ENCODE assay signal across 1 cellular context in the genomic region with DNA sequence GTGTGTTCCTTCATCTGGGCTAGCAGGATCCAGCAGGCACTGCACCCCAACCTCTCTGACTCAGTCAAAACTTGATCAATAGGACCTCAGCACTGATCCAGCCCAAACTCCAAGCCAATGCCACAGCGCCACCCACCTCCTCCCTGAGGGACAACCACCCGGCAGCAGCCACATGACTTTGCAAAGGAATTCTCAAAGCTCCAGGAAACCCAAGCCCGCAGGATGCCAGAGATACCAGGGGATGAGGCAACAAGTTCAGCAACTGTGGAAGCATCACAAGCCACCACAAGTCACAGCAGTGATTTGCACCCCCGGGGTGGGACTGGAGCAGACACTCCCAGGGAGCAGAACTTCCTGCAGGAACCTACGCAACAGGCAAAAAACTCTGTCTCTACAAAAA.
TF ChIP-seq lines count a peak whose summit lies in the region.

No MANE protein-coding gene starts in this region.

TF ChIP-seq in HEK293, 187 proteins besides CTCF, POLR2A, EP300 and RAD21 (continued from another document and continues in another):
- no peak for TF ChIP-seq ZNF148 (tag by site-specific recombination; IDR thresholded peaks at IDR 0.05; ENCODE audit: borderline replicate concordance)
- TF ChIP-seq ZNF621 (tag by site-specific recombination; IDR thresholded peaks at IDR 0.05) = no peak
- TF ChIP-seq ZNF707 (tag by site-specific recombination; IDR thresholded peaks at IDR 0.05) = no peak
- no peak for TF ChIP-seq ZNF292 (tag by site-specific recombination; IDR thresholded peaks at IDR 0.05; ENCODE audit: borderline replicate concordance, low read depth)
- TF ChIP-seq, protein P1, sequence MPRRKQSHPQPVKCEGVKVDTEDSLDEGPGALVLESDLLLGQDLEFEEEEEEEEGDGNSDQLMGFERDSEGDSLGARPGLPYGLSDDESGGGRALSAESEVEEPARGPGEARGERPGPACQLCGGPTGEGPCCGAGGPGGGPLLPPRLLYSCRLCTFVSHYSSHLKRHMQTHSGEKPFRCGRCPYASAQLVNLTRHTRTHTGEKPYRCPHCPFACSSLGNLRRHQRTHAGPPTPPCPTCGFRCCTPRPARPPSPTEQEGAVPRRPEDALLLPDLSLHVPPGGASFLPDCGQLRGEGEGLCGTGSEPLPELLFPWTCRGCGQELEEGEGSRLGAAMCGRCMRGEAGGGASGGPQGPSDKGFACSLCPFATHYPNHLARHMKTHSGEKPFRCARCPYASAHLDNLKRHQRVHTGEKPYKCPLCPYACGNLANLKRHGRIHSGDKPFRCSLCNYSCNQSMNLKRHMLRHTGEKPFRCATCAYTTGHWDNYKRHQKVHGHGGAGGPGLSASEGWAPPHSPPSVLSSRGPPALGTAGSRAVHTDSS (tag by site-specific recombination; IDR thresholded peaks at IDR 0.05) = no peak
- TF ChIP-seq ZNF146 (tag by site-specific recombination; IDR thresholded peaks at IDR 0.05) = no peak
- TF ChIP-seq, protein P2, sequence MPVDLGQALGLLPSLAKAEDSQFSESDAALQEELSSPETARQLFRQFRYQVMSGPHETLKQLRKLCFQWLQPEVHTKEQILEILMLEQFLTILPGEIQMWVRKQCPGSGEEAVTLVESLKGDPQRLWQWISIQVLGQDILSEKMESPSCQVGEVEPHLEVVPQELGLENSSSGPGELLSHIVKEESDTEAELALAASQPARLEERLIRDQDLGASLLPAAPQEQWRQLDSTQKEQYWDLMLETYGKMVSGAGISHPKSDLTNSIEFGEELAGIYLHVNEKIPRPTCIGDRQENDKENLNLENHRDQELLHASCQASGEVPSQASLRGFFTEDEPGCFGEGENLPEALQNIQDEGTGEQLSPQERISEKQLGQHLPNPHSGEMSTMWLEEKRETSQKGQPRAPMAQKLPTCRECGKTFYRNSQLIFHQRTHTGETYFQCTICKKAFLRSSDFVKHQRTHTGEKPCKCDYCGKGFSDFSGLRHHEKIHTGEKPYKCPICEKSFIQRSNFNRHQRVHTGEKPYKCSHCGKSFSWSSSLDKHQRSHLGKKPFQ (tag by site-specific recombination; IDR thresholded peaks at IDR 0.05) = no peak
- no peak for TF ChIP-seq KLF16 (tag by site-specific recombination; IDR thresholded peaks at IDR 0.05)
- TF ChIP-seq, protein P3, sequence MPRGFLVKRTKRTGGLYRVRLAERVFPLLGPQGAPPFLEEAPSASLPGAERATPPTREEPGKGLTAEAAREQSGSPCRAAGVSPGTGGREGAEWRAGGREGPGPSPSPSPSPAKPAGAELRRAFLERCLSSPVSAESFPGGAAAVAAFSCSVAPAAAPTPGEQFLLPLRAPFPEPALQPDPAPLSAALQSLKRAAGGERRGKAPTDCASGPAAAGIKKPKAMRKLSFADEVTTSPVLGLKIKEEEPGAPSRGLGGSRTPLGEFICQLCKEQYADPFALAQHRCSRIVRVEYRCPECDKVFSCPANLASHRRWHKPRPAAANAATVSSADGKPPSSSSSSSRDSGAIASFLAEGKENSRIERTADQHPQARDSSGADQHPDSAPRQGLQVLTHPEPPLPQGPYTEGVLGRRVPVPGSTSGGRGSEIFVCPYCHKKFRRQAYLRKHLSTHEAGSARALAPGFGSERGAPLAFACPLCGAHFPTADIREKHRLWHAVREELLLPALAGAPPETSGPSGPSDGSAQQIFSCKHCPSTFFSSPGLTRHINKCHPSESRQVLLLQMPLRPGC (tag by site-specific recombination; IDR thresholded peaks at IDR 0.05) = 0 out of 2 replicates have a peak, but pooled peaks have one; percentile 30
- no peak for TF ChIP-seq MYNN (tag by site-specific recombination; IDR thresholded peaks at IDR 0.05; ENCODE audit: borderline replicate concordance)
- TF ChIP-seq, protein P4, sequence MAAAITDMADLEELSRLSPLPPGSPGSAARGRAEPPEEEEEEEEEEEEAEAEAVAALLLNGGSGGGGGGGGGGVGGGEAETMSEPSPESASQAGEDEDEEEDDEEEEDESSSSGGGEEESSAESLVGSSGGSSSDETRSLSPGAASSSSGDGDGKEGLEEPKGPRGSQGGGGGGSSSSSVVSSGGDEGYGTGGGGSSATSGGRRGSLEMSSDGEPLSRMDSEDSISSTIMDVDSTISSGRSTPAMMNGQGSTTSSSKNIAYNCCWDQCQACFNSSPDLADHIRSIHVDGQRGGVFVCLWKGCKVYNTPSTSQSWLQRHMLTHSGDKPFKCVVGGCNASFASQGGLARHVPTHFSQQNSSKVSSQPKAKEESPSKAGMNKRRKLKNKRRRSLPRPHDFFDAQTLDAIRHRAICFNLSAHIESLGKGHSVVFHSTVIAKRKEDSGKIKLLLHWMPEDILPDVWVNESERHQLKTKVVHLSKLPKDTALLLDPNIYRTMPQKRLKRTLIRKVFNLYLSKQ (tag by site-specific recombination; IDR thresholded peaks at IDR 0.05; ENCODE audit: borderline replicate concordance) = no peak
- TF ChIP-seq ZBTB8A (tag by site-specific recombination; IDR thresholded peaks at IDR 0.05) = no peak
- peak; percentile 57; the same call in 1 of the 2 replicates for TF ChIP-seq ZNF600 (tag by site-specific recombination; IDR thresholded peaks at IDR 0.05)
- no peak for TF ChIP-seq FEZF1 (tag by site-specific recombination; IDR thresholded peaks at IDR 0.05)
- TF ChIP-seq, protein P5, sequence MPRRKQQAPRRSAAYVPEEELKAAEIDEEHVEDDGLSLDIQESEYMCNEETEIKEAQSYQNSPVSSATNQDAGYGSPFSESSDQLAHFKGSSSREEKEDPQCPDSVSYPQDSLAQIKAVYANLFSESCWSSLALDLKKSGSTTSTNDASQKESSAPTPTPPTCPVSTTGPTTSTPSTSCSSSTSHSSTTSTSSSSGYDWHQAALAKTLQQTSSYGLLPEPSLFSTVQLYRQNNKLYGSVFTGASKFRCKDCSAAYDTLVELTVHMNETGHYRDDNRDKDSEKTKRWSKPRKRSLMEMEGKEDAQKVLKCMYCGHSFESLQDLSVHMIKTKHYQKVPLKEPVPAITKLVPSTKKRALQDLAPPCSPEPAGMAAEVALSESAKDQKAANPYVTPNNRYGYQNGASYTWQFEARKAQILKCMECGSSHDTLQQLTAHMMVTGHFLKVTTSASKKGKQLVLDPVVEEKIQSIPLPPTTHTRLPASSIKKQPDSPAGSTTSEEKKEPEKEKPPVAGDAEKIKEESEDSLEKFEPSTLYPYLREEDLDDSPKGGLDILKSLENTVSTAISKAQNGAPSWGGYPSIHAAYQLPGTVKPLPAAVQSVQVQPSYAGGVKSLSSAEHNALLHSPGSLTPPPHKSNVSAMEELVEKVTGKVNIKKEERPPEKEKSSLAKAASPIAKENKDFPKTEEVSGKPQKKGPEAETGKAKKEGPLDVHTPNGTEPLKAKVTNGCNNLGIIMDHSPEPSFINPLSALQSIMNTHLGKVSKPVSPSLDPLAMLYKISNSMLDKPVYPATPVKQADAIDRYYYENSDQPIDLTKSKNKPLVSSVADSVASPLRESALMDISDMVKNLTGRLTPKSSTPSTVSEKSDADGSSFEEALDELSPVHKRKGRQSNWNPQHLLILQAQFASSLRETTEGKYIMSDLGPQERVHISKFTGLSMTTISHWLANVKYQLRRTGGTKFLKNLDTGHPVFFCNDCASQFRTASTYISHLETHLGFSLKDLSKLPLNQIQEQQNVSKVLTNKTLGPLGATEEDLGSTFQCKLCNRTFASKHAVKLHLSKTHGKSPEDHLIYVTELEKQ (tag by site-specific recombination; IDR thresholded peaks at IDR 0.05; ENCODE audit: borderline replicate concordance) = no peak
- no peak for TF ChIP-seq ZNF473 (tag by site-specific recombination; IDR thresholded peaks at IDR 0.05)
- TF ChIP-seq, protein P6, sequence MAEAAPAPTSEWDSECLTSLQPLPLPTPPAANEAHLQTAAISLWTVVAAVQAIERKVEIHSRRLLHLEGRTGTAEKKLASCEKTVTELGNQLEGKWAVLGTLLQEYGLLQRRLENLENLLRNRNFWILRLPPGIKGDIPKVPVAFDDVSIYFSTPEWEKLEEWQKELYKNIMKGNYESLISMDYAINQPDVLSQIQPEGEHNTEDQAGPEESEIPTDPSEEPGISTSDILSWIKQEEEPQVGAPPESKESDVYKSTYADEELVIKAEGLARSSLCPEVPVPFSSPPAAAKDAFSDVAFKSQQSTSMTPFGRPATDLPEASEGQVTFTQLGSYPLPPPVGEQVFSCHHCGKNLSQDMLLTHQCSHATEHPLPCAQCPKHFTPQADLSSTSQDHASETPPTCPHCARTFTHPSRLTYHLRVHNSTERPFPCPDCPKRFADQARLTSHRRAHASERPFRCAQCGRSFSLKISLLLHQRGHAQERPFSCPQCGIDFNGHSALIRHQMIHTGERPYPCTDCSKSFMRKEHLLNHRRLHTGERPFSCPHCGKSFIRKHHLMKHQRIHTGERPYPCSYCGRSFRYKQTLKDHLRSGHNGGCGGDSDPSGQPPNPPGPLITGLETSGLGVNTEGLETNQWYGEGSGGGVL (tag by site-specific recombination; IDR thresholded peaks at IDR 0.05) = no peak
- no peak for TF ChIP-seq KLF8 (tag by site-specific recombination; IDR thresholded peaks at IDR 0.05)
- TF ChIP-seq ZNF571 (tag by site-specific recombination; IDR thresholded peaks at IDR 0.05) = no peak
- peak; percentile 74 for TF ChIP-seq SCRT1 (tag by site-specific recombination; IDR thresholded peaks at IDR 0.05; ENCODE audit: borderline replicate concordance)
- no peak for TF ChIP-seq PRDM1 (tag by site-specific recombination; IDR thresholded peaks at IDR 0.05)
- TF ChIP-seq ZNF23 (tag by site-specific recombination; IDR thresholded peaks at IDR 0.05; ENCODE audit: borderline replicate concordance) = no peak
- no peak for TF ChIP-seq ZNF529 (tag by site-specific recombination; IDR thresholded peaks at IDR 0.05; ENCODE audit: insufficient replicate concordance)
- peak; percentile 43; the same call in 1 of the 2 replicates for TF ChIP-seq GLIS2 (tag by site-specific recombination; IDR thresholded peaks at IDR 0.05)
- no peak for TF ChIP-seq ZNF629 (tag by site-specific recombination; IDR thresholded peaks at IDR 0.05)
- no peak for TF ChIP-seq ZNF623 (tag by site-specific recombination; IDR thresholded peaks at IDR 0.05)
- TF ChIP-seq ZNF670 (tag by site-specific recombination; IDR thresholded peaks at IDR 0.05; ENCODE audit: low read depth) = no peak
- TF ChIP-seq KLF7 (tag by site-specific recombination; IDR thresholded peaks at IDR 0.05; ENCODE audit: borderline replicate concordance) = no peak
- TF ChIP-seq ZNF768 (tag by site-specific recombination; IDR thresholded peaks at IDR 0.05) = no peak
- no peak for TF ChIP-seq ZSCAN4 (tag by site-specific recombination; IDR thresholded peaks at IDR 0.05)
- TF ChIP-seq YY1 (tag by site-specific recombination; IDR thresholded peaks at IDR 0.05) = no peak
- TF ChIP-seq ZNF2 (tag by site-specific recombination; IDR thresholded peaks at IDR 0.05) = no peak
- no peak for TF ChIP-seq BCL6B (tag by site-specific recombination; IDR thresholded peaks at IDR 0.05)
- no peak for TF ChIP-seq ZNF585B (tag by site-specific recombination; IDR thresholded peaks at IDR 0.05)
- no peak for TF ChIP-seq ZNF510 (tag by site-specific recombination; IDR thresholded peaks at IDR 0.05; ENCODE audit: insufficient replicate concordance)
- no peak for TF ChIP-seq ATF2 (tag by site-specific recombination; IDR thresholded peaks at IDR 0.05; ENCODE audit: low read depth)
- no peak for TF ChIP-seq ZBTB20 (tag by site-specific recombination; IDR thresholded peaks at IDR 0.05)
- no peak for TF ChIP-seq ZBTB1 (tag by site-specific recombination; IDR thresholded peaks at IDR 0.05)
- no peak for TF ChIP-seq ZFP37 (tag by site-specific recombination; IDR thresholded peaks at IDR 0.05)
- no peak for TF ChIP-seq ZNF76 (tag by site-specific recombination; IDR thresholded peaks at IDR 0.05; ENCODE audit: borderline replicate concordance, low read depth)
- no peak for TF ChIP-seq ZNF350 (tag by site-specific recombination; IDR thresholded peaks at IDR 0.05)
- no peak for TF ChIP-seq ZNF214 (tag by site-specific recombination; IDR thresholded peaks at IDR 0.05; ENCODE audit: borderline replicate concordance)
- no peak for TF ChIP-seq ZNF184 (tag by site-specific recombination; IDR thresholded peaks at IDR 0.05)
- no peak for TF ChIP-seq ZNF394 (tag by site-specific recombination; IDR thresholded peaks at IDR 0.05; ENCODE audit: borderline replicate concordance)
